ENCODE assay signal across 10 cellular contexts in the genomic region with DNA sequence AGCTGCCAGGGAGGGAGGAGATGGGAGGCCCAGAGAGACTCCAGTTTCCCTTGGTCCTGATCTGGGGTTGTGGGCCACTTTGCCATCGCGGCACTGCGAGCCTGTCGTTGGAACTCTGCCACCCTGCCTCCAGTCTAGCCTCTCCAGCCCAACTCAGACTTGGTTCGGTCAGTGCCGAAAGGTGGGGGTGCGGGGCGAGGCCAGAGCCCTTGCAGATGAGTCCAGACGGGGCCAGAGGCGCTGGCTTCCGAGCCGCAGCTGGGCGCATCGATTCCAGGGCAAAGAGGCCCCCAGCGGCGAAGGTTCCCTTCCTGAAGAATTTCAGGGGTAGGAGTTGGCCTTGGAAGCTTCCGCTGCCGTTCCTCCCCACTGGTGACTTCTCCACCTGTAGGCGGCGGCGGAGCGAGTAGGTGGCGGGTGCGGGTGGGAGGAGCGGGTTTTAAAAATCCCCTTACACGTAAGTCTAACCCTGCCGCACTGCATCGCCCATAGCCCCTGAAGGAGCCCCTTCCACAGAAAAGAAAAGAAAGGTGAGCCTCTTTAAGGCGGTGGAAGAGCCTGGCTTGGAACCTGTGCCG. TPM values are rescaled to one million over a fixed set of nuclear protein-coding genes. Genes with fewer than 3 reads are reported as not detected.
DNase-seq lines count a peak whose midpoint lies in the region; FAIRE-seq and TF ChIP-seq lines count a peak whose summit lies in the region.
"Had no signal": no experiment of that assay in that cellular context is flagged by ENCODE, and none has a peak within 500 bp of the region (broad histone marks: within the 10 kb centered on the region; RNA-seq: fewer than 3 reads in every experiment).

No MANE protein-coding gene starts in this region.

- H3K18ac ChIP-seq in H9 (ENCODE audit: insufficient read length, low read depth, low read length) = no peak overlapping the region

- H3K4me3 ChIP-seq in choroid plexus epithelial cell (ENCODE audit: low read depth, low read length) (peak overlapping the region; percentile 70), kidney epithelial cell (ENCODE audit: low read depth, low read length) (peak overlapping the region; percentile 54), suprapubic skin (peak overlapping the region; percentile 44)

- no peak overlapping the region for H3K23ac ChIP-seq in H9 (ENCODE audit: insufficient read length, low read depth, low read length)

- H3T11ph ChIP-seq in H9 (ENCODE audit: low read length) = no peak overlapping the region

- H4K20me1 ChIP-seq in H9 (ENCODE audit: control insufficient read depth, insufficient read depth, insufficient read length) = no peaks in the 10 kb centered on the region

- H2BK20ac ChIP-seq in H9 (ENCODE audit: low read depth, low read length, poor library complexity, severe bottlenecking) = no peak overlapping the region

- H2AK5ac ChIP-seq in H9 (ENCODE audit: insufficient read length, low read length) = no peak overlapping the region

- H3K23me2 ChIP-seq in H9 (ENCODE audit: insufficient read length, low read depth, low read length, poor library complexity, severe bottlenecking) = peaks cover 54% of the 10 kb centered on the region

- TF ChIP-seq CTCF in H9 (conservative IDR thresholded peaks at IDR 0.05) (peak; percentile 26; the same call in 2 of the 3 replicates), choroid plexus epithelial cell (conservative IDR thresholded peaks at IDR 0.05; ENCODE audit: low read depth, low read length) (peak; percentile 45), kidney epithelial cell (IDR thresholded peaks at IDR 0.05; ENCODE audit: insufficient read depth, low read length, poor library complexity, severe bottlenecking) (peak; percentile 45), suprapubic skin (IDR thresholded peaks at IDR 0.05) (no peak)

- H3K36me3 ChIP-seq in kidney epithelial cell (ENCODE audit: control insufficient read depth, insufficient read depth, low read length) = no peaks in the 10 kb centered on the region
- no peaks in the 10 kb centered on the region for H3K36me3 ChIP-seq in suprapubic skin

- no peak for FAIRE-seq in HTR-8/SVneo (lab: Jason Lieb, UNC)

- TF ChIP-seq EP300 in suprapubic skin (IDR thresholded peaks at IDR 0.05) = no peak

- DNase-seq in H9 = peak; percentile 50
- peak; percentile 52 for DNase-seq in choroid plexus epithelial cell (ENCODE audit: low read depth)
- DNase-seq in kidney epithelial cell (ENCODE audit: low read depth) = no peak
- peak in 1 of 2 donors; percentile 61 for DNase-seq in suprapubic skin (ENCODE audit: low spot score in 2 of 2)
- no peak for DNase-seq in KG1 (lab: John Stamatoyannopoulos, UW)
- DNase-seq in HTR-8/SVneo (ENCODE audit: insufficient read length, low spot score) = no peak
- DNase-seq in amniotic stem cell (lab: John Stamatoyannopoulos, UW) = no peak
- DNase-seq in H4 (ENCODE audit: low spot score) = no peak
- DNase-seq: activated effector memory CD4-positive, alpha-beta T cell treated with anti-CD3 and anti-CD28 coated beads, Interleukin-2, amount 50 U/mL, for 16 hours; immature natural killer cell had no signal

- no peak overlapping the region for H4K5ac ChIP-seq in H9 (ENCODE audit: insufficient read length, low read depth, low read length)

- no peak overlapping the region for H4K8ac ChIP-seq in H9 (replicated peaks; ENCODE audit: insufficient read length, low read depth, low read length)

- no peak overlapping the region for H2AFZ ChIP-seq in H9 (ENCODE audit: low read length)

- no peak overlapping the region for H3K56ac ChIP-seq in H9 (ENCODE audit: insufficient read length, low read depth, low read length)

- H3K79me2 ChIP-seq in H9 (ENCODE audit: insufficient read depth, low read length) = no peaks in the 10 kb centered on the region

- H3K27me3 ChIP-seq in H9 (ENCODE audit: insufficient read depth, low read length) = peaks cover 50% of the 10 kb centered on the region; the same call in 1 of the 2 replicates
- H3K27me3 ChIP-seq in kidney epithelial cell (ENCODE audit: control insufficient read depth, insufficient read depth, low read length) = no peaks in the 10 kb centered on the region
- H3K27me3 ChIP-seq in suprapubic skin = peaks cover 38% of the 10 kb centered on the region

- no peaks in the 10 kb centered on the region for H3K79me1 ChIP-seq in H9 (ENCODE audit: insufficient read depth, low read depth, low read length, poor library complexity, severe bottlenecking)

- no peak for TF ChIP-seq POLR2A in suprapubic skin (IDR thresholded peaks at IDR 0.05)

- WGBS in H9 (ENCODE audit: extremely low coverage, insufficient read length, low lambda C conversion rate) = no CpG with 5 or more reads among the region's 30 CpGs
- 7% methylated on average over 12 of the region's 30 CpGs for WGBS in suprapubic skin

- H3K9ac ChIP-seq in H9 (ENCODE audit: extremely low read depth, insufficient read length, low read length) = no peak overlapping the region

- peak overlapping the region; percentile 63 to 87 for H3K4me3 Mint-ChIP-seq in H9
- H3K4me3 Mint-ChIP-seq: immature natural killer cell had no signal

- H2BK120ac ChIP-seq in H9 (ENCODE audit: low read depth, low read length, poor library complexity, severe bottlenecking) = no peak overlapping the region

- H3K27ac Mint-ChIP-seq in H9 = no peak overlapping the region; a peak in 1 of 7 replicates
- H3K27ac Mint-ChIP-seq: immature natural killer cell had no signal

- H3K9me3 ChIP-seq in H9 (ENCODE audit: control insufficient read depth, low read depth, low read length) (no peaks in the 10 kb centered on the region), suprapubic skin (no peaks in the 10 kb centered on the region)

- 0 out of 7 replicates have a peak, but pooled peaks cover 0 to 2% (median 0%) of the 10 kb centered on the region in 3 experiments for H3K36me3 Mint-ChIP-seq in H9 (ENCODE audit: insufficient read depth in 1 of 3, low read depth in 3 of 3)

- no peak overlapping the region for H2BK15ac ChIP-seq in H9 (ENCODE audit: low read depth, low read length)

- H3K4me2 ChIP-seq in H9 (ENCODE audit: insufficient read depth, insufficient read length, low read length) = peak overlapping the region; percentile 70

- no peak overlapping the region for H3K4ac ChIP-seq in H9 (ENCODE audit: low read depth, low read length)

- H3K4me1 ChIP-seq in H9 (ENCODE audit: insufficient read depth, low read length) (peaks cover 2% of the 10 kb centered on the region; the same call in 1 of the 2 replicates), suprapubic skin (peaks cover 48% of the 10 kb centered on the region)

- H3K4me1 Mint-ChIP-seq in H9 = peaks cover 45 to 46% of the 10 kb centered on the region in 2 experiments

- H3K9me3 Mint-ChIP-seq in H9 = peaks cover 0 to 5% of the 10 kb centered on the region in 2 experiments; a peak in 3 of 5 replicates

- H4K91ac ChIP-seq in H9 (ENCODE audit: insufficient read length, low read depth, low read length) = no peak overlapping the region

- H2BK5ac ChIP-seq in H9 (ENCODE audit: insufficient read length, low read length) = no peak overlapping the region

- no peak overlapping the region for H3K27ac ChIP-seq in H9 (ENCODE audit: insufficient read length, low read depth, low read length)
- no peak overlapping the region for H3K27ac ChIP-seq in suprapubic skin

- peaks cover 99% of the 10 kb centered on the region for H3K27me3 Mint-ChIP-seq in H9 (ENCODE audit: low read depth)

- no peak overlapping the region for H3K14ac ChIP-seq in H9 (ENCODE audit: insufficient read depth, low read length)

- H2BK12ac ChIP-seq in H9 (ENCODE audit: insufficient read length, low read depth, low read length) = no peak overlapping the region

RNA-seq across cellular contexts. Expression of gene WNT5A, which starts 5.1 kb away (rescaled TPM):
- total RNA-seq in H9 (2021) (1.1 and 1.3 TPM in 2 replicates), kidney epithelial cell (10.7 and 16.4 TPM in 2 replicates), suprapubic skin (10 to 100 TPM in 1 of 4 donors, 1 to 10 TPM in 3; 8.9 to 13.9 (median 9.3) TPM)
- total RNA-seq in H4 (2014; rRNA removed; shearing (Covaris generic)) = 40.8 and 63.3 TPM in 2 replicates

Comparison
In these comparisons a context has a peak if more than half of its experiments do, and no peak if none do; other contexts are left out.
1. DNase-seq: peak in H9 (single experiment) and choroid plexus epithelial cell (single experiment); none in kidney epithelial cell (single experiment), KG1 (single experiment), HTR-8/SVneo (single experiment), amniotic stem cell (single experiment) and H4 (single experiment).
2. CTCF ChIP-seq: peak in H9 (single experiment), choroid plexus epithelial cell (single experiment) and kidney epithelial cell (single experiment); none in suprapubic skin (0 of 2).
3. Peak in every context shown above with its lines, with median percentiles within 50 percentile points of each other: H3K4me3 ChIP-seq.